ENCODE assay signal across 8 cellular contexts in genomic region chr2:46876741-46877384, GRCh38. TPM values are rescaled to one million over a fixed set of nuclear protein-coding genes. Genes with fewer than 3 reads are reported as not detected.
DNase-seq lines count a peak whose midpoint lies in the region; ATAC-seq, FAIRE-seq and TF ChIP-seq lines count a peak whose summit lies in the region.

No MANE protein-coding gene starts in this region.

- no peak for TF ChIP-seq EP300 in A549 (IDR thresholded peaks at IDR 0.05)

- peak; percentile 55 to 67 for ATAC-seq in A549
- peak; percentile 75 for ATAC-seq in left lung
- ATAC-seq in GM21423 (IDR thresholded peaks at IDR 0.05; ENCODE audit: unreplicated experiment) = no peak
- no peak for ATAC-seq in GM21390 (IDR thresholded peaks at IDR 0.05; ENCODE audit: unreplicated experiment)

- H3K4me3 ChIP-seq in A549 = no peak overlapping the region
- no peak overlapping the region for H3K4me3 ChIP-seq in breast epithelium
- H3K4me3 ChIP-seq in left lung = no peak overlapping the region

- POLR2A ChIA-PET in A549 (lab: Yijun Ruan, JAX) = no interaction called here
- POLR2A ChIA-PET in GM10248 (lab: Yijun Ruan, JAX) = no interaction called here

- intact Hi-C loops in breast epithelium (cut with DNase I; ENCODE audit: low total_unique reads) (loop anchor here (10.0 kb wide), 1 partner anchor 232 kb away; no protein-coding TSS in a partner anchor), left lung (cut with DNase I) (no loop called here)

- TF ChIP-seq CTCF in A549 (IDR thresholded peaks at IDR 0.05) = peak; percentile 85
- peak; percentile 3 for TF ChIP-seq CTCF in GM10248 (IDR thresholded peaks at IDR 0.05; ENCODE audit: control extremely low read depth, extremely low read depth, low read depth, missing control alignments)
- peak; percentile 28 to 75 (median 56) for TF ChIP-seq CTCF in breast epithelium (IDR thresholded peaks at IDR 0.05)
- peak; percentile 29 to 37 for TF ChIP-seq CTCF in left lung (IDR thresholded peaks at IDR 0.05)

- WGBS in A549 (ENCODE audit: missing lambda C conversion rate) = 35% methylated on average over 11 of the region's 11 CpGs

- DNase-seq in A549 (ENCODE audit: low read depth in 1 of 2, low spot score in 1 of 2) = peak; percentile 82 to 91
- no peak for DNase-seq in GM10248 (ENCODE audit: extremely low spot score)
- peak; percentile 57 to 91 for DNase-seq in NCI-H524 (lab: John Stamatoyannopoulos, UW)
- no peak for DNase-seq in breast epithelium (ENCODE audit: low spot score in 2 of 2)
- no peak for DNase-seq in left lung
- DNase-seq in NCI-H1048 (lab: John Stamatoyannopoulos, UW) = no peak

- H3K27ac ChIP-seq in A549 (peak overlapping the region; percentile 87 to 91), breast epithelium (peak overlapping the region in 1 of 2 donors; percentile 61), left lung (no peak overlapping the region)

- CTCF ChIA-PET in A549 (lab: Yijun Ruan, JAX) = interaction anchor here (0.6 to 2.5 kb wide), 32 partner anchors 10 to 393 kb away, joined by 3 to 15 read pairs (median 4); no protein-coding TSS in a partner anchor
- CTCF ChIA-PET in GM10248 (lab: Yijun Ruan, JAX) = interaction anchor here (0.8 kb wide), 1 partner anchor 23 kb away, joined by 3 read pairs; no protein-coding TSS in a partner anchor

- no peaks in the 10 kb centered on the region for H3K27me3 ChIP-seq in breast epithelium
- H3K27me3 ChIP-seq in left lung = no peaks in the 10 kb centered on the region

- peak overlapping the region; percentile 36; the same call in 2 of the 3 replicates for H3K4me2 ChIP-seq in A549

- FAIRE-seq in A549 (lab: Jason Lieb, UNC) = no peak

- TF ChIP-seq POLR2A in A549 (IDR thresholded peaks at IDR 0.05; ENCODE audit: low read length) (no peak), breast epithelium (IDR thresholded peaks at IDR 0.05) (no peak)

- H3K9me3 ChIP-seq in A549 (peaks cover 13% of the 10 kb centered on the region), breast epithelium (no peaks in the 10 kb centered on the region), left lung (no peaks in the 10 kb centered on the region)

- TF ChIP-seq RAD21 in A549 (conservative IDR thresholded peaks at IDR 0.05 in 1 of 2, IDR thresholded peaks at IDR 0.05 in 1 of 2) = peak; percentile 91 to 95

- H3K4me1 ChIP-seq in A549 (peaks cover 82% of the 10 kb centered on the region), breast epithelium (peaks cover 0 to 10% of the 10 kb centered on the region in 2 donors), left lung (peaks cover 3 to 36% of the 10 kb centered on the region in 2 donors)

- H3K36me3 ChIP-seq in breast epithelium (no peaks in the 10 kb centered on the region), left lung (no peaks in the 10 kb centered on the region)

TF ChIP-seq in A549, 52 proteins besides CTCF, POLR2A, EP300 and RAD21 (continues in another document):
- no peak for TF ChIP-seq EHF (CRISPR knock-in tag; IDR thresholded peaks at IDR 0.05)
- TF ChIP-seq MYC (IDR thresholded peaks at IDR 0.05; ENCODE audit: borderline replicate concordance, low read length) = peak; percentile 32; the same call in 1 of the 2 replicates
- TF ChIP-seq RCOR1 (IDR thresholded peaks at IDR 0.05; ENCODE audit: low read depth, low read length) = no peak
- TF ChIP-seq SREBF2 (IDR thresholded peaks at IDR 0.05) = no peak
- TF ChIP-seq ZSCAN20 (CRISPR knock-in tag; IDR thresholded peaks at IDR 0.05) = no peak
- no peak for TF ChIP-seq ZC3H11A (IDR thresholded peaks at IDR 0.05)
- TF ChIP-seq HOXB13 (CRISPR knock-in tag; IDR thresholded peaks at IDR 0.05; ENCODE audit: low read depth) = 0 out of 2 replicates have a peak, but pooled peaks have one; percentile 54
- no peak for TF ChIP-seq NR3C1 (IDR thresholded peaks at IDR 0.05)
- no peak for TF ChIP-seq E2F6 (IDR thresholded peaks at IDR 0.05; ENCODE audit: borderline replicate concordance, low read depth)
- TF ChIP-seq TP53 (CRISPR knock-in tag; IDR thresholded peaks at IDR 0.05) = no peak
- no peak for TF ChIP-seq ZFP36 (IDR thresholded peaks at IDR 0.05; ENCODE audit: borderline replicate concordance, partially characterized antibody)
- TF ChIP-seq TFCP2L1 (CRISPR knock-in tag; IDR thresholded peaks at IDR 0.05) = peak; percentile 71; the same call in 1 of the 2 replicates
- TF ChIP-seq, protein P1, sequence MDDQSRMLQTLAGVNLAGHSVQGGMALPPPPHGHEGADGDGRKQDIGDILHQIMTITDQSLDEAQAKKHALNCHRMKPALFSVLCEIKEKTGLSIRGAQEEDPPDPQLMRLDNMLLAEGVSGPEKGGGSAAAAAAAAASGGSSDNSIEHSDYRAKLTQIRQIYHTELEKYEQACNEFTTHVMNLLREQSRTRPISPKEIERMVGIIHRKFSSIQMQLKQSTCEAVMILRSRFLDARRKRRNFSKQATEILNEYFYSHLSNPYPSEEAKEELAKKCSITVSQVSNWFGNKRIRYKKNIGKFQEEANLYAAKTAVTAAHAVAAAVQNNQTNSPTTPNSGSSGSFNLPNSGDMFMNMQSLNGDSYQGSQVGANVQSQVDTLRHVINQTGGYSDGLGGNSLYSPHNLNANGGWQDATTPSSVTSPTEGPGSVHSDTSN (IDR thresholded peaks at IDR 0.05) = no peak
- TF ChIP-seq MAZ (IDR thresholded peaks at IDR 0.05; ENCODE audit: borderline replicate concordance, low read depth, low read length) = no peak
- no peak for TF ChIP-seq ELK1 (IDR thresholded peaks at IDR 0.05; ENCODE audit: low read depth, low read length)
- no peak for TF ChIP-seq RNF2 (IDR thresholded peaks at IDR 0.05; ENCODE audit: borderline replicate concordance, low read depth)
- no peak for TF ChIP-seq KDM5A (IDR thresholded peaks at IDR 0.05)
- no peak for TF ChIP-seq ESRRA (IDR thresholded peaks at IDR 0.05; ENCODE audit: borderline replicate concordance, low read length)
- TF ChIP-seq, protein P2, sequence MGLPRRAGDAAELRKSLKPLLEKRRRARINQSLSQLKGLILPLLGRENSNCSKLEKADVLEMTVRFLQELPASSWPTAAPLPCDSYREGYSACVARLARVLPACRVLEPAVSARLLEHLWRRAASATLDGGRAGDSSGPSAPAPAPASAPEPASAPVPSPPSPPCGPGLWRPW (IDR thresholded peaks at IDR 0.05) = no peak
- TF ChIP-seq SMC3 (IDR thresholded peaks at IDR 0.05) = peak; percentile 95
- no peak for TF ChIP-seq HOXA7 (CRISPR knock-in tag; IDR thresholded peaks at IDR 0.05)
- TF ChIP-seq CHD2 (IDR thresholded peaks at IDR 0.05; ENCODE audit: low read length, partially characterized antibody) = no peak
- no peak for TF ChIP-seq EHMT2 (IDR thresholded peaks at IDR 0.05; ENCODE audit: low read depth)
- TF ChIP-seq HEYL (CRISPR knock-in tag; IDR thresholded peaks at IDR 0.05) = no peak
- TF ChIP-seq RFX5 (IDR thresholded peaks at IDR 0.05) = no peak
- no peak for TF ChIP-seq NPAS2 (CRISPR knock-in tag; IDR thresholded peaks at IDR 0.05; ENCODE audit: borderline replicate concordance)
- no peak for TF ChIP-seq JUNB (IDR thresholded peaks at IDR 0.05)
- no peak for TF ChIP-seq POLR2AphosphoS2 (conservative IDR thresholded peaks at IDR 0.05; ENCODE audit: low read length)
- TF ChIP-seq ZNF302 (CRISPR knock-in tag; IDR thresholded peaks at IDR 0.05) = no peak

RNA-seq across cellular contexts. Expression of gene MCFD2, which starts 38.7 kb away (rescaled TPM):
- 172 and 210 TPM in 2 replicates for polyA plus RNA-seq in A549 (2011; rRNA removed)
- 51.2 and 61.9 TPM in 2 replicates for polyA plus RNA-seq in A549 (2012; cell fraction: cytosol; rRNA removed)
- 35.2 and 36.7 TPM in 2 replicates for polyA plus RNA-seq in A549 (2012; cell fraction: nucleus; rRNA removed)
- 118 to 125 TPM (median 120 TPM) in 3 replicates for polyA plus RNA-seq in A549 (2017; fragmentation: RNase III; extraction: RNeasy Plus Mini Kit Qiagen cat#74134 plus additional on column Dnase treatment)
- polyA minus RNA-seq in A549 (2011; rRNA and poly(A)+ RNA removed) = 90.0 and 90.1 TPM in 2 replicates
- 10 to 100 TPM; 83.0 to 94.8 (median 89.8) TPM for total RNA-seq in breast epithelium
- total RNA-seq in left lung = 100 to 1,000 TPM in 1 of 2 donors, 10 to 100 TPM in 1; 78.0 to 121 TPM

Comparison
In these comparisons a context has a peak if more than half of its experiments do, and no peak if none do; other contexts are left out.
1. ATAC-seq: peak in A549 (2 of 2) and left lung (single experiment); none in GM21423 (single experiment) and GM21390 (single experiment).
2. DNase-seq: peak in A549 (2 of 2) and NCI-H524 (2 of 2); none in GM10248 (single experiment), breast epithelium (0 of 2), left lung (0 of 2) and NCI-H1048 (single experiment).
3. H3K27ac ChIP-seq: peak in A549 (2 of 2); none in left lung (0 of 2).
4. CTCF ChIP-seq: peak in every context shown above with its lines; median percentile 85 in A549; 56 in breast epithelium; 33 in left lung; 3 in GM10248.